In genomic region chr6:145814501-145815350, GRCh38 we compare ENCODE assay signal across 9 cellular contexts. TPM values are rescaled to one million over a fixed set of nuclear protein-coding genes. Genes with fewer than 3 reads are reported as not detected.
DNase-seq lines count a peak whose midpoint lies in the region; ATAC-seq, FAIRE-seq and TF ChIP-seq lines count a peak whose summit lies in the region.
"Had no signal": no experiment of that assay in that cellular context is flagged by ENCODE, and none has a peak within 500 bp of the region (broad histone marks: within the 10 kb centered on the region; RNA-seq: fewer than 3 reads in every experiment).

A gene with protein sequence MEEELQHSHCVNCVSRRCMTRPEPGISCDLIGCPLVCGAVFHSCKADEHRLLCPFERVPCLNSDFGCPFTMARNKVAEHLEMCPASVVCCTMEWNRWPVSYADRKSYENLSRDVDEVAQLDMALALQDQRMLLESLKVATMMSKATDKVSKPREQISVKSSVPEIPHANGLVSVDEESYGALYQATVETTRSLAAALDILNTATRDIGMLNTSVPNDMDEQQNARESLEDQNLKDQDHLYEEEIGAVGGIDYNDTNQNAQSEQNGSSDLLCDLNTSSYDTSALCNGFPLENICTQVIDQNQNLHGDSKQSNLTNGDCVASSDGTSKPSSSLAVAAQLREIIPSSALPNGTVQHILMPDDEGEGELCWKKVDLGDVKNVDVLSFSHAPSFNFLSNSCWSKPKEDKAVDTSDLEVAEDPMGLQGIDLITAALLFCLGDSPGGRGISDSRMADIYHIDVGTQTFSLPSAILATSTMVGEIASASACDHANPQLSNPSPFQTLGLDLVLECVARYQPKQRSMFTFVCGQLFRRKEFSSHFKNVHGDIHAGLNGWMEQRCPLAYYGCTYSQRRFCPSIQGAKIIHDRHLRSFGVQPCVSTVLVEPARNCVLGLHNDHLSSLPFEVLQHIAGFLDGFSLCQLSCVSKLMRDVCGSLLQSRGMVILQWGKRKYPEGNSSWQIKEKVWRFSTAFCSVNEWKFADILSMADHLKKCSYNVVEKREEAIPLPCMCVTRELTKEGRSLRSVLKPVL (minus strand): TSS chr6:145814795. CDS start chr6:145806405, 8,390 bp downstream.

- H3K4me3 ChIP-seq in BLaER1 (peak within 1 kb of the TSS; percentile 97), liver (ENCODE audit: low read depth in 1 of 3, low read length in 3 of 3) (peak within 1 kb of the TSS; percentile 83 to 92 (median 85))

- peak within 1 kb of the TSS; percentile 91 for H3K4me2 ChIP-seq in BLaER1

- DNase-seq in GM19239 (ENCODE audit: insufficient read length, low spot score) (peak; percentile 70), NCI-H510A treated with DMSO at 0.1 percent for 48 hours (lab: John Stamatoyannopoulos, UW) (peak; percentile 64), dermis blood vessel endothelial cell (peak; percentile 94)
- peak; percentile 79 for DNase-seq in activated CD4-positive, alpha-beta T cell treated with anti-CD3 and anti-CD28 coated beads, Interleukin-2, amount 50 U/mL, for 1 hour
- DNase-seq in stimulated activated CD4-positive, alpha-beta T cell treated with anti-CD3 and anti-CD28 coated beads, Interleukin-4, amount 100 ng/mL, for 24 hours, result peak; percentile 82

- H3K4me1 ChIP-seq in BLaER1, result peaks cover 32% of the 10 kb centered on the region
- H3K4me1 ChIP-seq in liver (ENCODE audit: control insufficient read depth in 4 of 4, insufficient read depth in 4 of 4, low read length in 3 of 4), result peaks cover 2 to 22% (median 13%) of the 10 kb centered on the region in 4 donors

- FAIRE-seq in GM19239 (lab: Jason Lieb, UNC), result peak; percentile 79
- FAIRE-seq: islet of Langerhans had no signal

- H3K36me3 ChIP-seq in BLaER1 (no peaks in the 10 kb centered on the region), liver (ENCODE audit: control insufficient read depth in 4 of 4, insufficient read depth in 3 of 4, low read depth in 1 of 4, low read length in 3 of 4) (no peaks in the 10 kb centered on the region)

- H3K27me3 ChIP-seq in BLaER1, result no peaks in the 10 kb centered on the region
- no peaks in the 10 kb centered on the region for H3K27me3 ChIP-seq in liver (ENCODE audit: control insufficient read depth in 4 of 4, insufficient read depth in 4 of 4, low read length in 3 of 4)

- H3K27ac ChIP-seq in BLaER1, result peak within 1 kb of the TSS; percentile 90
- peak within 1 kb of the TSS; percentile 88 to 91 for H3K27ac ChIP-seq in liver (ENCODE audit: low read depth in 1 of 2, low read length in 2 of 2)

- ATAC-seq in HG03442 (IDR thresholded peaks at IDR 0.05; ENCODE audit: unreplicated experiment), result peak; percentile 65

- H4K20me1 ChIP-seq in BLaER1, result peaks cover 37% of the 10 kb centered on the region

- peak in 1 of 2 donors; percentile 41 for TF ChIP-seq RAD21 in liver (IDR thresholded peaks at IDR 0.05)

- H3K9ac ChIP-seq in BLaER1, result peak within 1 kb of the TSS; percentile 95
- peak within 1 kb of the TSS; percentile 63 to 81 for H3K9ac ChIP-seq in liver (ENCODE audit: low read depth in 1 of 2, low read length in 2 of 2)

- peak; percentile 10 for TF ChIP-seq CTCF in liver (IDR thresholded peaks at IDR 0.05; ENCODE audit: low read depth, low read length, missing input control)

- H3K9me3 ChIP-seq in BLaER1 (peaks cover 5% of the 10 kb centered on the region; the same call in 1 of the 2 replicates), liver (ENCODE audit: control insufficient read depth in 4 of 4, low read length in 3 of 4) (no peaks in the 10 kb centered on the region)

- under 1% methylated on average over 91 of the region's 91 CpGs for WGBS in liver

TF ChIP-seq in liver, 16 proteins besides CTCF, POLR2A, EP300 and RAD21:
- TF ChIP-seq, protein P1, sequence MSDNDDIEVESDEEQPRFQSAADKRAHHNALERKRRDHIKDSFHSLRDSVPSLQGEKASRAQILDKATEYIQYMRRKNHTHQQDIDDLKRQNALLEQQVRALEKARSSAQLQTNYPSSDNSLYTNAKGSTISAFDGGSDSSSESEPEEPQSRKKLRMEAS (IDR thresholded peaks at IDR 0.05), result peak; percentile 46
- TF ChIP-seq TAF1 (conservative IDR thresholded peaks at IDR 0.05) (peak; percentile 79), YY1 (IDR thresholded peaks at IDR 0.05) (peak; percentile 59), FOXA2 (IDR thresholded peaks at IDR 0.05) (no peak), ZBTB33 (IDR thresholded peaks at IDR 0.05) (peak; percentile 17), NR2F2 (IDR thresholded peaks at IDR 0.05) (peak; percentile 82), SP1 (IDR thresholded peaks at IDR 0.05) (peak; percentile 50), JUND (IDR thresholded peaks at IDR 0.05) (no peak), HNF4A (conservative IDR thresholded peaks at IDR 0.05) (peak in 1 of 2 donors; percentile 10), GABPA (IDR thresholded peaks at IDR 0.05 in 1 of 2, conservative IDR thresholded peaks at IDR 0.05 in 1 of 2) (no peak), EGR1 (IDR thresholded peaks at IDR 0.05; ENCODE audit: low read depth in 2 of 2) (no peak), RXRA (IDR thresholded peaks at IDR 0.05) (peak; percentile 27 to 56), HNF4G (IDR thresholded peaks at IDR 0.05) (no peak), FOXA1 (IDR thresholded peaks at IDR 0.05) (no peak)
- TF ChIP-seq, protein P2, sequence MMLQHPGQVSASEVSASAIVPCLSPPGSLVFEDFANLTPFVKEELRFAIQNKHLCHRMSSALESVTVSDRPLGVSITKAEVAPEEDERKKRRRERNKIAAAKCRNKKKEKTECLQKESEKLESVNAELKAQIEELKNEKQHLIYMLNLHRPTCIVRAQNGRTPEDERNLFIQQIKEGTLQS (IDR thresholded peaks at IDR 0.05), result no peak
- TF ChIP-seq, protein P3, sequence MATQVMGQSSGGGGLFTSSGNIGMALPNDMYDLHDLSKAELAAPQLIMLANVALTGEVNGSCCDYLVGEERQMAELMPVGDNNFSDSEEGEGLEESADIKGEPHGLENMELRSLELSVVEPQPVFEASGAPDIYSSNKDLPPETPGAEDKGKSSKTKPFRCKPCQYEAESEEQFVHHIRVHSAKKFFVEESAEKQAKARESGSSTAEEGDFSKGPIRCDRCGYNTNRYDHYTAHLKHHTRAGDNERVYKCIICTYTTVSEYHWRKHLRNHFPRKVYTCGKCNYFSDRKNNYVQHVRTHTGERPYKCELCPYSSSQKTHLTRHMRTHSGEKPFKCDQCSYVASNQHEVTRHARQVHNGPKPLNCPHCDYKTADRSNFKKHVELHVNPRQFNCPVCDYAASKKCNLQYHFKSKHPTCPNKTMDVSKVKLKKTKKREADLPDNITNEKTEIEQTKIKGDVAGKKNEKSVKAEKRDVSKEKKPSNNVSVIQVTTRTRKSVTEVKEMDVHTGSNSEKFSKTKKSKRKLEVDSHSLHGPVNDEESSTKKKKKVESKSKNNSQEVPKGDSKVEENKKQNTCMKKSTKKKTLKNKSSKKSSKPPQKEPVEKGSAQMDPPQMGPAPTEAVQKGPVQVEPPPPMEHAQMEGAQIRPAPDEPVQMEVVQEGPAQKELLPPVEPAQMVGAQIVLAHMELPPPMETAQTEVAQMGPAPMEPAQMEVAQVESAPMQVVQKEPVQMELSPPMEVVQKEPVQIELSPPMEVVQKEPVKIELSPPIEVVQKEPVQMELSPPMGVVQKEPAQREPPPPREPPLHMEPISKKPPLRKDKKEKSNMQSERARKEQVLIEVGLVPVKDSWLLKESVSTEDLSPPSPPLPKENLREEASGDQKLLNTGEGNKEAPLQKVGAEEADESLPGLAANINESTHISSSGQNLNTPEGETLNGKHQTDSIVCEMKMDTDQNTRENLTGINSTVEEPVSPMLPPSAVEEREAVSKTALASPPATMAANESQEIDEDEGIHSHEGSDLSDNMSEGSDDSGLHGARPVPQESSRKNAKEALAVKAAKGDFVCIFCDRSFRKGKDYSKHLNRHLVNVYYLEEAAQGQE (IDR thresholded peaks at IDR 0.05), result peak; percentile 42

RNA-seq across cellular contexts. Expression of the gene that starts here (rescaled TPM):
- total RNA-seq in dermis blood vessel endothelial cell (14.8 and 18.5 TPM in 2 replicates), liver (10 to 100 TPM in 1 of 2 donors, 1 to 10 TPM in 1; 5.4 to 15.5 TPM)
- 1 to 10 TPM in 1 of 2 donors, under 1 TPM in 1; 0.90 to 1.6 TPM for polyA plus RNA-seq in liver

Comparison
In these comparisons a context has a peak if more than half of its experiments do, and no peak if none do; other contexts are left out.
1. Peak in every context shown above with its lines: DNase-seq, ATAC-seq, H3K4me3 ChIP-seq and H3K27ac ChIP-seq.